34 cellular contexts compared by ENCODE assay signal in the genomic region with DNA sequence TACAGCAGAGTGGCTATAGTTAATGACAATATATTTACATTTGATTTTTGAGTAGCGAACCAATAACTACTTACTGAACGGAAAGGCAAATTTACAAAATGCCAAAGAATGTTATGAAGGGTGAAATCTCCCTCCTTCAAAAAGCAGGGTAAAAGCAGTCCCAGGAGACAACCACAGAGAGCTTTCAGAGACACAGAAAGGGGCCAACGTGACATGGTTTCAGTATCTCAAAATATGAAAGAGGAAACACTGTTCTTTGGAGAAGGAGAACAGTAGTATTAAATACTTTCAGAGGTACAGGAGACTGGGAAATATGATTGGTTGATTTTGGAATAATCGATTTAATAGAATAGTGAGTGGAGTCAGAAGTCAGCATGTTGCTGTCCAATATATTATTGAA.
"Had no signal": no experiment of that assay in that cellular context is flagged by ENCODE, and none has a peak within 500 bp of the region (broad histone marks: within the 10 kb centered on the region; RNA-seq: fewer than 3 reads in every experiment).

No MANE protein-coding gene starts in this region.

- ATAC-seq: PC-3, Right ventricle myocardium inferior, SK-N-SH treated with all-trans-retinoic acid at 6 μM for 48 hours, T-cell had no signal

- H3K4me3 ChIP-seq: Peyer's patch, SJCRH30, SK-N-MC had no signal

- H3K27ac ChIP-seq: KMS-11, Peyer's patch, RWPE1, SJCRH30, SK-N-MC had no signal

- H3K27me3 ChIP-seq: Peyer's patch, SJCRH30 had no signal

- H3K36me3 ChIP-seq: Peyer's patch, SJCRH30 had no signal

- DNase-seq: Karpas-422, NCI-H1048, NCI-H1092 treated with DMSO at 0.1 percent for 48 hours, NCI-H1105 treated with DMSO at 0.1 percent for 48 hours, NCI-H1417, NCI-H1436, NCI-H146, NCI-H1694, NCI-H187, NCI-H1930, NCI-H2029 treated with DMSO at 0.1 percent for 48 hours, NCI-H2081 treated with DMSO at 0.1 percent for 48 hours, NCI-H2107, NCI-H2171, NCI-H226, NCI-H446 treated with DMSO at 0.1 percent for 48 hours, NCI-H510A, NCI-H524, NCI-H526, NCI-H69, NCI-H748 treated with DMSO at 0.1 percent for 48 hours, NCI-H82, OCI-M1, PC-3, Peyer's patch, SHP77, SIG-M5, SJCRH30, T-cell had no signal

- H3K4me2 ChIP-seq: KMS-11 had no signal

- H3K4me1 ChIP-seq: Peyer's patch, SJCRH30 had no signal

- H3K9ac ChIP-seq: KMS-11 had no signal
